Comparison of ENCODE assay signal across 12 cellular contexts in genomic region chr4:139887962-139888735, GRCh38.
DNase-seq lines count a peak whose midpoint lies in the region; ATAC-seq, FAIRE-seq and TF ChIP-seq lines count a peak whose summit lies in the region.
"Had no signal": no experiment of that assay in that cellular context is flagged by ENCODE, and none has a peak within 500 bp of the region (broad histone marks: within the 10 kb centered on the region; RNA-seq: fewer than 3 reads in every experiment).

No MANE protein-coding gene starts in this region.

- peak; percentile 74 for ATAC-seq in GM21367 (IDR thresholded peaks at IDR 0.05; ENCODE audit: unreplicated experiment)
- ATAC-seq in T-cell (replicated peaks in 1 of 4), result no peak
- no peak for ATAC-seq in HG02678 (IDR thresholded peaks at IDR 0.05; ENCODE audit: unreplicated experiment)

- no peak overlapping the region for H3K27ac Mint-ChIP-seq in T-cell
- H3K27ac Mint-ChIP-seq: activated naive CD4-positive, alpha-beta T cell treated with anti-CD3 and anti-CD28 coated beads, Interleukin-2, amount 50 U/mL, for 24 hours had no signal

- H4K20me1 ChIP-seq in Karpas-422 (ENCODE audit: insufficient read depth, low read depth, low read length), result no peaks in the 10 kb centered on the region

- TF ChIP-seq CTCF in epithelial cell of esophagus (IDR thresholded peaks at IDR 0.05; ENCODE audit: insufficient read depth, low read depth, low read length, missing control alignments), result no peak

- H3K27me3 ChIP-seq in Karpas-422 (ENCODE audit: low read length), result no peaks in the 10 kb centered on the region
- H3K27me3 ChIP-seq: neutrophil had no signal

- H3K4me3 ChIP-seq in Karpas-422 (ENCODE audit: low read length) (peak overlapping the region; percentile 50), epithelial cell of esophagus (ENCODE audit: low read length) (peak overlapping the region; percentile 34), skin epidermis (no peak overlapping the region)

- H2AFZ ChIP-seq in Karpas-422 (ENCODE audit: low read length), result no peak overlapping the region

- DNase-seq in Karpas-422 (peak; percentile 79), epithelial cell of esophagus (ENCODE audit: low read depth) (peak; percentile 98), T-cell (no peak), ecto neural progenitor cell (ENCODE audit: low spot score) (no peak), GM19239 (ENCODE audit: insufficient read length, low spot score) (no peak)
- DNase-seq: MV-4-11, T1000 had no signal

- peak overlapping the region; percentile 64 for H3K4me2 ChIP-seq in Karpas-422 (ENCODE audit: low read depth, low read length, poor library complexity, severe bottlenecking)

- peaks cover 13% of the 10 kb centered on the region for H3K36me3 Mint-ChIP-seq in T-cell

- no peaks in the 10 kb centered on the region for H3K9me2 ChIP-seq in Karpas-422 (replicated peaks; ENCODE audit: insufficient read depth, low read length)

- peak overlapping the region; percentile 85 for H3K27ac ChIP-seq in Karpas-422 (ENCODE audit: low read length)
- peak overlapping the region in 17 of 21 experiments; percentile 16 to 82 (median 66) for H3K27ac ChIP-seq in skin epidermis
- H3K27ac ChIP-seq: neutrophil had no signal

- FAIRE-seq in GM19239 (lab: Jason Lieb, UNC), result no peak

- H3K4me1 Mint-ChIP-seq in T-cell, result no peaks in the 10 kb centered on the region
- H3K4me1 Mint-ChIP-seq: activated naive CD4-positive, alpha-beta T cell treated with anti-CD3 and anti-CD28 coated beads, Interleukin-2, amount 50 U/mL, for 24 hours had no signal

- H3K27me3 Mint-ChIP-seq in T-cell, result no peaks in the 10 kb centered on the region
- H3K27me3 Mint-ChIP-seq: activated naive CD4-positive, alpha-beta T cell treated with anti-CD3 and anti-CD28 coated beads, Interleukin-2, amount 50 U/mL, for 24 hours had no signal

- H3K9ac ChIP-seq in Karpas-422 (ENCODE audit: low read length), result peak overlapping the region; percentile 52

- H3K36me3 ChIP-seq in Karpas-422 (ENCODE audit: insufficient read depth, low read length), result no peaks in the 10 kb centered on the region
- H3K36me3 ChIP-seq: neutrophil had no signal

- no peak overlapping the region for H3K4me3 Mint-ChIP-seq in T-cell
- H3K4me3 Mint-ChIP-seq: activated naive CD4-positive, alpha-beta T cell treated with anti-CD3 and anti-CD28 coated beads, Interleukin-2, amount 50 U/mL, for 24 hours had no signal

- H3K9me3 ChIP-seq in Karpas-422 (ENCODE audit: low read length), result no peaks in the 10 kb centered on the region
- H3K9me3 ChIP-seq: neutrophil had no signal

- CTCF ChIA-PET in T-cell (lab: Charles Lee), result interaction anchor here in 1 of 2 donors (0.7 kb wide), 1 partner anchor 90 kb away, joined by 10 read pairs; no protein-coding TSS in a partner anchor

- peaks cover 3 to 4% (median 3%) of the 10 kb centered on the region in 3 donors for H3K9me3 Mint-ChIP-seq in T-cell

- peaks cover 59% of the 10 kb centered on the region for H3K4me1 ChIP-seq in Karpas-422 (ENCODE audit: low read length)

- peaks cover 54% of the 10 kb centered on the region for H3K79me2 ChIP-seq in Karpas-422 (ENCODE audit: low read length)

- POLR2A ChIA-PET in T-cell (lab: Charles Lee), result interaction anchor here (0.6 kb wide), 2 partner anchors 99 to 147 kb away, joined by 4 to 6 read pairs; no protein-coding TSS in a partner anchor

Comparison
In these comparisons a context has a peak if more than half of its experiments do, and no peak if none do; other contexts are left out.
1. DNase-seq: peak in Karpas-422 (single experiment) and epithelial cell of esophagus (single experiment); none in T-cell (0 of 34), ecto neural progenitor cell (single experiment) and GM19239 (single experiment).
2. H3K4me3 ChIP-seq: peak in Karpas-422 (single experiment) and epithelial cell of esophagus (single experiment); none in skin epidermis (0 of 7).